32 cellular contexts compared by ENCODE assay signal in genomic region chr12:2325501-2325900, GRCh38.
DNase-seq lines count a peak whose midpoint lies in the region; ATAC-seq and TF ChIP-seq lines count a peak whose summit lies in the region.
"Had no signal": no experiment of that assay in that cellular context is flagged by ENCODE, and none has a peak within 500 bp of the region (broad histone marks: within the 10 kb centered on the region; RNA-seq: fewer than 3 reads in every experiment).

No MANE protein-coding gene starts in this region.

- peaks cover 8 to 79% (median 54%) of the 10 kb centered on the region in 12 donors for H3K4me1 ChIP-seq in heart left ventricle
- H3K4me1 ChIP-seq: BE2C had no signal

- peak overlapping the region in 8 of 12 donors; percentile 37 to 80 (median 66) for H3K27ac ChIP-seq in heart left ventricle
- H3K27ac ChIP-seq: ovary, RWPE1, thyroid gland had no signal

- H3K4me3 Mint-ChIP-seq in type B pancreatic cell = no peak overlapping the region
- H3K4me3 Mint-ChIP-seq in CD14-positive monocyte = no peak overlapping the region
- H3K4me3 Mint-ChIP-seq: activated CD4-positive, alpha-beta memory T cell treated with anti-CD3 and anti-CD28 coated beads, Interleukin-2, amount 10 ng/mL, durations not matched to agents 7 days and 5 days; activated T-helper 1 cell treated with anti-CD3 and anti-CD28 coated beads, Interleukin-12 subunit alpha, Interleukin-12 subunit beta, Interleukin-2, Interleukin-4 antibody, amounts not matched to agents 30 ng/mL and 10 ng/mL and 1 ng/mL, durations not matched to agents 14 hours and 24 hours and 36 hours; brain; neural crest cell; T-helper 1 cell treated with Interleukin-12 subunit alpha and Interleukin-12 subunit beta and Interleukin-4 antibody, amounts not matched to agents 30 μg/mL and 1 μg/mL, for 36 hours had no signal

- H3K36me3 Mint-ChIP-seq in type B pancreatic cell (peaks cover 8% of the 10 kb centered on the region), CD14-positive monocyte (no peaks in the 10 kb centered on the region)
- H3K36me3 Mint-ChIP-seq: brain had no signal

- ATAC-seq in heart left ventricle (no peak), left colon (peak; percentile 47)
- ATAC-seq: activated CD4-positive, CD25-positive, alpha-beta regulatory T cell treated with anti-CD3 and anti-CD28 coated beads, Interleukin-2, amount 50 U/mL, for 24 hours; HCT116; stimulated activated naive CD8-positive, alpha-beta T cell treated with anti-CD3 and anti-CD28 coated beads, Interleukin-15, Interleukin-2, amounts not matched to agents 100 U/mL and 50 U/mL, for 24 hours had no signal

- H3K27me3 ChIP-seq in heart left ventricle = no peaks in the 10 kb centered on the region
- H3K27me3 ChIP-seq: ovary, thyroid gland had no signal

- no peaks in the 10 kb centered on the region for H3K9me3 ChIP-seq in heart left ventricle
- H3K9me3 ChIP-seq: BE2C, ovary, SK-N-SH, thyroid gland had no signal

- H3K36me3 ChIP-seq in heart left ventricle = no peaks in the 10 kb centered on the region
- H3K36me3 ChIP-seq: BE2C, ovary, thyroid gland had no signal

- H3K4me1 Mint-ChIP-seq in type B pancreatic cell (ENCODE audit: unreplicated experiment) = peaks cover 12% of the 10 kb centered on the region
- H3K4me1 Mint-ChIP-seq in CD14-positive monocyte = peaks cover 32% of the 10 kb centered on the region
- H3K4me1 Mint-ChIP-seq: activated CD4-positive, alpha-beta memory T cell treated with anti-CD3 and anti-CD28 coated beads, Interleukin-2, amount 10 ng/mL, durations not matched to agents 7 days and 5 days had no signal

- H3K4me3 ChIP-seq in heart left ventricle (no peak overlapping the region), LNCaP clone FGC (ENCODE audit: low read depth, low read length) (no peak overlapping the region)
- H3K4me3 ChIP-seq: ovary, thyroid gland had no signal

- DNase-seq in heart left ventricle = no peak
- DNase-seq in cardiac septum (ENCODE audit: low spot score) = no peak
- DNase-seq in LNCaP clone FGC (ENCODE audit: low read depth) = peak; percentile 31
- no peak for DNase-seq in left colon
- no peak for DNase-seq in type B pancreatic cell (ENCODE audit: extremely low spot score, unreplicated experiment)
- no peak for DNase-seq in T-helper 2 cell
- no peak for DNase-seq in cerebellum (ENCODE audit: low spot score)
- no peak for DNase-seq in CD14-positive monocyte (ENCODE audit: low spot score)
- DNase-seq: activated CD4-positive, alpha-beta memory T cell treated with anti-CD3 and anti-CD28 coated beads, Interleukin-2, amount 10 ng/mL, durations not matched to agents 7 days and 5 days; activated CD8-positive, alpha-beta memory T cell treated with anti-CD3 and anti-CD28 coated beads, Interleukin-2, amount 50 U/mL, for 48 hours; activated naive CD4-positive, alpha-beta T cell treated with Interleukin-2 at 50 U/mL for 16 hours; BE2C; DND-41; foreskin melanocyte; GF-D8; Kasumi-1; kidney glomerular epithelial cell; mammary epithelial cell; NCI-H2081; NCI-H345; ovary; SK-N-SH; small intestine; stimulated activated naive CD8-positive, alpha-beta T cell treated with anti-CD3 and anti-CD28 coated beads, Interleukin-15, Interleukin-2, amounts not matched to agents 100 U/mL and 50 U/mL, for 24 hours; thyroid gland had no signal

- peaks cover 7% of the 10 kb centered on the region for H3K9me3 Mint-ChIP-seq in type B pancreatic cell
- H3K9me3 Mint-ChIP-seq in CD14-positive monocyte = no peaks in the 10 kb centered on the region
- H3K9me3 Mint-ChIP-seq: activated CD4-positive, alpha-beta memory T cell treated with anti-CD3 and anti-CD28 coated beads, Interleukin-2, amount 10 ng/mL, durations not matched to agents 7 days and 5 days; activated T-helper 1 cell treated with anti-CD3 and anti-CD28 coated beads, Interleukin-12 subunit alpha, Interleukin-12 subunit beta, Interleukin-2, Interleukin-4 antibody, amounts not matched to agents 30 ng/mL and 10 ng/mL and 1 ng/mL, durations not matched to agents 14 hours and 24 hours and 36 hours; neural crest cell; T-helper 1 cell treated with Interleukin-12 subunit alpha and Interleukin-12 subunit beta and Interleukin-4 antibody, amounts not matched to agents 30 μg/mL and 1 μg/mL, for 36 hours had no signal

- TF ChIP-seq CTCF in heart left ventricle (IDR thresholded peaks at IDR 0.05) = no peak
- no peak for TF ChIP-seq CTCF in LNCaP clone FGC (IDR thresholded peaks at IDR 0.05; ENCODE audit: control insufficient read depth, extremely low read depth, insufficient read depth)
- no peak for TF ChIP-seq CTCF in type B pancreatic cell (conservative IDR thresholded peaks at IDR 0.05)
- TF ChIP-seq CTCF in CD14-positive monocyte (IDR thresholded peaks at IDR 0.05) = no peak

- peaks cover 19% of the 10 kb centered on the region for H3K27me3 Mint-ChIP-seq in type B pancreatic cell
- H3K27me3 Mint-ChIP-seq in CD14-positive monocyte (ENCODE audit: low read depth in 3 of 3) = peaks cover 1 to 5% (median 3%) of the 10 kb centered on the region in 3 donors

- WGBS in heart left ventricle, 4 donors = 44 to 67% (median 61%) methylated on average over 7 of the region's 7 CpGs

- peak overlapping the region; percentile 39 for H3K27ac Mint-ChIP-seq in type B pancreatic cell
- H3K27ac Mint-ChIP-seq in CD14-positive monocyte = peak overlapping the region in 1 of 7 donors; percentile 62
- H3K27ac Mint-ChIP-seq: activated CD4-positive, alpha-beta memory T cell treated with anti-CD3 and anti-CD28 coated beads, Interleukin-2, amount 10 ng/mL, durations not matched to agents 7 days and 5 days; activated T-helper 1 cell treated with anti-CD3 and anti-CD28 coated beads, Interleukin-12 subunit alpha, Interleukin-12 subunit beta, Interleukin-2, Interleukin-4 antibody, amounts not matched to agents 30 ng/mL and 10 ng/mL and 1 ng/mL, durations not matched to agents 14 hours and 24 hours and 36 hours; T-helper 1 cell treated with Interleukin-12 subunit alpha and Interleukin-12 subunit beta and Interleukin-4 antibody, amounts not matched to agents 30 μg/mL and 1 μg/mL, for 36 hours had no signal

- no peak for TF ChIP-seq POLR2A in heart left ventricle (IDR thresholded peaks at IDR 0.05)

- intact Hi-C loops in heart left ventricle (cut with DNase I) = loop anchor here in 2 of 10 donors (10.0 kb wide), 2 partner anchors 169 to 179 kb away; no protein-coding TSS in a partner anchor
- intact Hi-C loops in cardiac septum (cut with DNase I) = no loop called here
- intact Hi-C loops in left colon (cut with DNase I, micrococcal nuclease) = no loop called here
- intact Hi-C loops in CD14-positive monocyte (cut with micrococcal nuclease) = loop anchor here in 1 of 2 donors (5.0 kb wide), 1 partner anchor 47 kb away; no protein-coding TSS in a partner anchor
